Comparison of ENCODE assay signal across 23 cellular contexts in genomic region chr11:23866641-23867040, GRCh38.
A peak's percentile ranks its signal among the peaks of the same experiment; 100 is the strongest.
DNase-seq lines count a peak whose midpoint lies in the region; ATAC-seq and TF ChIP-seq lines count a peak whose summit lies in the region.
"Had no signal": no experiment of that assay in that cellular context is flagged by ENCODE, and none has a peak within 500 bp of the region (broad histone marks: within the 10 kb centered on the region; RNA-seq: fewer than 3 reads in every experiment).

No MANE protein-coding gene starts in this region.

- DNase-seq in A172 (ENCODE audit: low spot score) (peak; percentile 5), HS-5 (ENCODE audit: low read depth) (peak; percentile 2), RWPE1 (ENCODE audit: low spot score) (peak; percentile 4), epithelial cell of prostate (ENCODE audit: low read depth, low spot score) (peak; percentile 2), HT-29 (ENCODE audit: low spot score) (no peak), transverse colon (no peak)
- no peak for DNase-seq in activated CD4-positive, alpha-beta T cell treated with anti-CD3 and anti-CD28 coated beads, Interleukin-2, amount 50 U/mL, for 4 hours
- DNase-seq: 8988T; CD8-positive, alpha-beta T cell; DMS79; GDM1; KBM-7; NCI-H1092 treated with DMSO at 0.1 percent for 48 hours; NCI-H1694; NCI-H2107; NCI-H2227 treated with DMSO at 0.1 percent for 48 hours; NCI-H524 treated with DMSO at 0.1 percent for 48 hours; Peyer's patch; SIG-M5 had no signal

- no peak for TF ChIP-seq EP300 in transverse colon (IDR thresholded peaks at IDR 0.05; ENCODE audit: low read depth)

- H3K4me3 ChIP-seq in transverse colon, result no peak overlapping the region
- H3K4me3 ChIP-seq: BLaER1, GM12878, Peyer's patch had no signal

- TF ChIP-seq POLR2A in transverse colon (IDR thresholded peaks at IDR 0.05), result no peak

- no peaks in the 10 kb centered on the region for H3K27me3 ChIP-seq in transverse colon
- H3K27me3 ChIP-seq: BLaER1, Peyer's patch had no signal

- no peak for ATAC-seq in GM19455 (IDR thresholded peaks at IDR 0.05; ENCODE audit: unreplicated experiment)
- ATAC-seq: CD8-positive, alpha-beta T cell; GM12878 had no signal

- POLR2A ChIA-PET in RWPE1 (lab: Yijun Ruan, JAX; ENCODE audit: low non-redundant PET), result no interaction called here

- H3K9me3 ChIP-seq in transverse colon, result peaks cover 0 to 5% of the 10 kb centered on the region in 2 donors
- H3K9me3 ChIP-seq: BLaER1, Peyer's patch had no signal

- TF ChIP-seq CTCF in RWPE1 (conservative IDR thresholded peaks at IDR 0.05; ENCODE audit: low read depth) (no peak), transverse colon (IDR thresholded peaks at IDR 0.05) (no peak)

- no peak overlapping the region for H3K27ac ChIP-seq in RWPE1
- H3K27ac ChIP-seq in epithelial cell of prostate, result no peak overlapping the region
- H3K27ac ChIP-seq in transverse colon, result no peak overlapping the region
- H3K27ac ChIP-seq: BLaER1, HL-60, Peyer's patch had no signal

- CTCF ChIA-PET in RWPE1 (lab: Yijun Ruan, JAX), result no interaction called here

- intact Hi-C loops in transverse colon (cut with DNase I; ENCODE audit: low total_unique reads), result no loop called here

- no peaks in the 10 kb centered on the region for H3K4me1 ChIP-seq in transverse colon
- H3K4me1 ChIP-seq: BLaER1, Peyer's patch had no signal

- in situ Hi-C loops in transverse colon (cut with MboI; ENCODE audit: low pct_ligation_motif_present in 1 of 4, low pct_unique_long_range_greater_than_20kb in 1 of 4, low sequenced_read_pairs in 3 of 4), result no loop called here

- no peaks in the 10 kb centered on the region for H3K36me3 ChIP-seq in transverse colon
- H3K36me3 ChIP-seq: BLaER1, Peyer's patch had no signal

- 81% methylated on average over 1 of the region's 1 CpG; no CpG with 5 or more reads in 1 of the 2 donors for WGBS in transverse colon (ENCODE audit: low coverage in 1 of 2), 2 donors

Comparison
In these comparisons a context has a peak if more than half of its experiments do, and no peak if none do; other contexts are left out.
1. DNase-seq: peak in A172 (single experiment), HS-5 (single experiment), RWPE1 (single experiment) and epithelial cell of prostate (single experiment); none in activated CD4-positive, alpha-beta T cell treated with anti-CD3 and anti-CD28 coated beads, Interleukin-2, amount 50 U/mL, for 4 hours (0 of 2), HT-29 (single experiment) and transverse colon (single experiment).